In the genomic region with DNA sequence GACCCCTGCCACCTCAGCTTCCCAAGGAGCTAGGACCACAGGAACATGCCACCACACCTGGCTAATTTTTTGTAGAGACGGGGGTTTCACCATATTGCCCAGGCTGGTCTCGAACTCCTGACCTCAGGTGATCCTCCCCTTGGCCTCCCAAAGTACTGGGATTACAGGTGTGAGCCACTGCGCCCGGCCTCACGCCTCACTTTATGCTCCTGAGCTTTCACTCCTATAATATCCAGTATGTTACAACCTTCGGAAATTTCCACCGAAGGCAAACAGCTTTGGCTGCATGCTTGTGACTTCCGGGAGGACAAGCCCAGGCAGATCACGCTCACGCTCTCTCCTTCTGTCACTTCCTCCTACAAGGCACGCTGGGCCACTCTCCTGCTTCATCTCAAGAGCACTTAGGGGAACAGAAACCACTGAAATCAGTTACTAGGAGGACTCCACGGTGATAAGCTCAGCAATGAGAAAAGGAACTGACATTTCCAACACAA, we compare ENCODE assay signal across 9 cellular contexts. TPM values are rescaled to one million over a fixed set of nuclear protein-coding genes. Genes with fewer than 3 reads are reported as not detected.
DNase-seq lines count a peak whose midpoint lies in the region; ATAC-seq, FAIRE-seq and TF ChIP-seq lines count a peak whose summit lies in the region.
"Had no signal": no experiment of that assay in that cellular context is flagged by ENCODE, and none has a peak within 500 bp of the region (broad histone marks: within the 10 kb centered on the region; RNA-seq: fewer than 3 reads in every experiment).

No MANE protein-coding gene starts in this region.

- H3K36me3 ChIP-seq in Karpas-422 (ENCODE audit: insufficient read depth, low read length) (peaks cover 22% of the 10 kb centered on the region), suprapubic skin (peaks cover 40% of the 10 kb centered on the region), psoas muscle (ENCODE audit: insufficient read depth in 1 of 2, low read depth in 1 of 2) (peaks cover 0 to 57% of the 10 kb centered on the region in 2 donors)

- H3K4me2 ChIP-seq in Karpas-422 (ENCODE audit: low read depth, low read length, poor library complexity, severe bottlenecking), result peak overlapping the region; percentile 10

- H3K27ac ChIP-seq in Karpas-422 (ENCODE audit: low read length) (peak overlapping the region; percentile 81), suprapubic skin (peak overlapping the region; percentile 74), psoas muscle (no peak overlapping the region)
- H3K27ac ChIP-seq: parathyroid adenoma had no signal

- peaks cover 36% of the 10 kb centered on the region for H3K4me1 ChIP-seq in Karpas-422 (ENCODE audit: low read length)
- peaks cover 28% of the 10 kb centered on the region for H3K4me1 ChIP-seq in suprapubic skin
- peaks cover 9% of the 10 kb centered on the region for H3K4me1 ChIP-seq in psoas muscle

- H3K36me3 Mint-ChIP-seq in dendritic cell treated with granulocyte-macrophage colony-stimulating factor and Interleukin-4, amounts not matched to agents 40 ng/mL and 50 ng/mL, for 4 days (ENCODE audit: low read depth), result peaks cover 80% of the 10 kb centered on the region

- no peaks in the 10 kb centered on the region for H3K9me2 ChIP-seq in Karpas-422 (replicated peaks; ENCODE audit: insufficient read depth, low read length)

- H3K9me3 ChIP-seq in Karpas-422 (ENCODE audit: low read length) (no peaks in the 10 kb centered on the region), suprapubic skin (no peaks in the 10 kb centered on the region), psoas muscle (no peaks in the 10 kb centered on the region)

- H3K27me3 ChIP-seq in Karpas-422 (ENCODE audit: low read length), result no peaks in the 10 kb centered on the region
- H3K27me3 ChIP-seq in suprapubic skin, result no peaks in the 10 kb centered on the region
- H3K27me3 ChIP-seq in psoas muscle (ENCODE audit: insufficient read depth in 3 of 3, low read length in 2 of 3), result no peaks in the 10 kb centered on the region

- DNase-seq in GM12892 (ENCODE audit: insufficient read length), result peak; percentile 77
- peak; percentile 83 for DNase-seq in Karpas-422
- DNase-seq in suprapubic skin (ENCODE audit: low spot score in 2 of 2), result no peak
- no peak for DNase-seq in psoas muscle
- DNase-seq in cerebellar cortex (ENCODE audit: low spot score), result no peak
- no peak for DNase-seq in HTR-8/SVneo (ENCODE audit: insufficient read length, low spot score)

- H2AFZ ChIP-seq in Karpas-422 (ENCODE audit: low read length), result no peak overlapping the region
- H2AFZ ChIP-seq: parathyroid adenoma had no signal

- H4K20me1 ChIP-seq in Karpas-422 (ENCODE audit: insufficient read depth, low read depth, low read length), result peaks cover 6% of the 10 kb centered on the region; the same call in 1 of the 2 replicates

- H3K27me3 Mint-ChIP-seq in dendritic cell treated with granulocyte-macrophage colony-stimulating factor and Interleukin-4, amounts not matched to agents 40 ng/mL and 50 ng/mL, for 4 days, result no peaks in the 10 kb centered on the region

- ATAC-seq in GM21515 (IDR thresholded peaks at IDR 0.05; ENCODE audit: unreplicated experiment) (peak; percentile 64), psoas muscle (no peak)

- intact Hi-C loops in dendritic cell treated with granulocyte-macrophage colony-stimulating factor and Interleukin-4, amounts not matched to agents 40 ng/mL and 50 ng/mL, for 4 days (cut with micrococcal nuclease), result no loop called here
- intact Hi-C loops in psoas muscle (cut with DNase I), result no loop called here

- no peak for TF ChIP-seq EP300 in suprapubic skin (IDR thresholded peaks at IDR 0.05)

- TF ChIP-seq POLR2A in GM12892 (IDR thresholded peaks at IDR 0.05; ENCODE audit: low read depth, low read length) (peak; percentile 37; the same call in 1 of the 2 replicates), suprapubic skin (IDR thresholded peaks at IDR 0.05) (no peak)

- H3K4me3 ChIP-seq in Karpas-422 (ENCODE audit: low read length) (no peak overlapping the region), suprapubic skin (no peak overlapping the region), psoas muscle (no peak overlapping the region)

- FAIRE-seq in GM12892 (lab: Jason Lieb, UNC) (peak; percentile 98), HTR-8/SVneo (lab: Jason Lieb, UNC) (no peak)

- WGBS in suprapubic skin, result 60% methylated on average over 12 of the region's 12 CpGs
- 83 to 88% (median 87%) methylated on average over 12 of the region's 12 CpGs for WGBS in psoas muscle, 3 donors

- no peaks in the 10 kb centered on the region for H3K9me3 Mint-ChIP-seq in dendritic cell treated with granulocyte-macrophage colony-stimulating factor and Interleukin-4, amounts not matched to agents 40 ng/mL and 50 ng/mL, for 4 days

- peak overlapping the region; percentile 53 for H3K4me3 Mint-ChIP-seq in dendritic cell treated with granulocyte-macrophage colony-stimulating factor and Interleukin-4, amounts not matched to agents 40 ng/mL and 50 ng/mL, for 4 days

- peaks cover 41% of the 10 kb centered on the region for H3K79me2 ChIP-seq in Karpas-422 (ENCODE audit: low read length)

- H3K9ac ChIP-seq in Karpas-422 (ENCODE audit: low read length), result peak overlapping the region; percentile 37
- H3K9ac ChIP-seq: parathyroid adenoma had no signal

- TF ChIP-seq CTCF in suprapubic skin (IDR thresholded peaks at IDR 0.05) (no peak), psoas muscle (IDR thresholded peaks at IDR 0.05) (no peak)

- peak overlapping the region; percentile 90 for H3K27ac Mint-ChIP-seq in dendritic cell treated with granulocyte-macrophage colony-stimulating factor and Interleukin-4, amounts not matched to agents 40 ng/mL and 50 ng/mL, for 4 days

- peaks cover 69% of the 10 kb centered on the region for H3K4me1 Mint-ChIP-seq in dendritic cell treated with granulocyte-macrophage colony-stimulating factor and Interleukin-4, amounts not matched to agents 40 ng/mL and 50 ng/mL, for 4 days (ENCODE audit: low read depth)

RNA-seq across cellular contexts. Expression of a gene that starts 4.4 kb away (rescaled TPM):
- 16.1 TPM for polyA plus RNA-seq in GM12892 (2012; ENCODE audit: missing spikeins)
- total RNA-seq in Karpas-422 (2014; rRNA removed; shearing (Covaris generic); ENCODE audit: low replicate concordance), result 38.6 and 61.5 TPM in 2 replicates
- 10 to 100 TPM; 53.2 to 69.8 (median 62.2) TPM for total RNA-seq in suprapubic skin
- 10 to 100 TPM; 11.8 to 16.4 (median 15.3) TPM for total RNA-seq in psoas muscle
- polyA plus RNA-seq in psoas muscle, result 10 to 100 TPM; 11.7 to 17.5 (median 17.5) TPM

RNA-seq across cellular contexts. Expression of a gene that starts 4.8 kb away (rescaled TPM):
- 45.2 TPM for polyA plus RNA-seq in GM12892 (2012; ENCODE audit: missing spikeins)
- 35.5 TPM in 2 replicates for total RNA-seq in Karpas-422 (2014; rRNA removed; shearing (Covaris generic); ENCODE audit: low replicate concordance)
- total RNA-seq in suprapubic skin (10 to 100 TPM; 11.3 to 41.8 (median 19.8) TPM), psoas muscle (10 to 100 TPM; 15.9 to 21.9 (median 18.4) TPM)
- polyA plus RNA-seq in psoas muscle, result 10 to 100 TPM; 21.6 to 53.0 (median 41.1) TPM

RNA-seq across cellular contexts. Expression of a gene that starts 4.9 kb away (rescaled TPM):
- 39.5 TPM for polyA plus RNA-seq in GM12892 (2012; ENCODE audit: missing spikeins)
- 45.3 and 84.8 TPM in 2 replicates for total RNA-seq in Karpas-422 (2014; rRNA removed; shearing (Covaris generic); ENCODE audit: low replicate concordance)
- total RNA-seq in suprapubic skin (10 to 100 TPM; 24.1 to 39.4 (median 28.3) TPM), psoas muscle (10 to 100 TPM in 2 of 4 donors, 1 to 10 TPM in 2; 5.6 to 12.4 (median 8.4) TPM)
- polyA plus RNA-seq in psoas muscle, result 10 to 100 TPM; 13.6 to 29.2 (median 19.1) TPM

Comparison
In these comparisons a context has a peak if more than half of its experiments do, and no peak if none do; other contexts are left out.
1. DNase-seq: peak in GM12892 (single experiment) and Karpas-422 (single experiment); none in suprapubic skin (0 of 2), psoas muscle (0 of 2), cerebellar cortex (single experiment) and HTR-8/SVneo (single experiment).